1 cellular context compared by ENCODE assay signal in genomic region chr4:158999166-158999682, GRCh38.
TF ChIP-seq lines count a peak whose summit lies in the region.

No MANE protein-coding gene starts in this region.

TF ChIP-seq in A549, 52 proteins besides CTCF, POLR2A, EP300 and RAD21 (continued from another document):
- no peak for TF ChIP-seq ELK1 (IDR thresholded peaks at IDR 0.05; ENCODE audit: low read depth, low read length)
- TF ChIP-seq GATA3 (IDR thresholded peaks at IDR 0.05; ENCODE audit: borderline replicate concordance), result no peak
- TF ChIP-seq SREBF2 (IDR thresholded peaks at IDR 0.05), result no peak
TF ChIP-seq in A549: peak in this region for 0.
